In genomic region chr4:6716958-6717655, GRCh38 we compare ENCODE assay signal across 8 cellular contexts. TPM values are rescaled to one million over a fixed set of nuclear protein-coding genes. Genes with fewer than 3 reads are reported as not detected.
A peak's percentile ranks its signal among the peaks of the same experiment; 100 is the strongest.
DNase-seq lines count a peak whose midpoint lies in the region; TF ChIP-seq lines count a peak whose summit lies in the region.

No MANE protein-coding gene starts in this region.

- H3K9me3 Mint-ChIP-seq in activated naive CD8-positive, alpha-beta T cell treated with anti-CD3 and anti-CD28 coated beads for 36 hours = peaks cover 1% of the 10 kb centered on the region

- no peak for TF ChIP-seq POLR2A in thyroid gland (IDR thresholded peaks at IDR 0.05)

- H3K27me3 ChIP-seq in layer of hippocampus (ENCODE audit: control insufficient read depth, insufficient read depth, low read length) = no peaks in the 10 kb centered on the region
- H3K27me3 ChIP-seq in thyroid gland = no peaks in the 10 kb centered on the region

- no peaks in the 10 kb centered on the region for H3K9me3 ChIP-seq in thyroid gland

- TF ChIP-seq CTCF in thyroid gland (IDR thresholded peaks at IDR 0.05) (no peak), GM13977 (IDR thresholded peaks at IDR 0.05; ENCODE audit: extremely low read depth, insufficient read depth, missing control alignments) (no peak)

- peaks cover 25% of the 10 kb centered on the region for H3K4me1 Mint-ChIP-seq in activated naive CD8-positive, alpha-beta T cell treated with anti-CD3 and anti-CD28 coated beads for 36 hours

- intact Hi-C loops in thyroid gland (cut with DNase I) = loop anchor here (5.0 to 10.0 kb wide), 3 partner anchors 65 to 268 kb away; partner anchors contain the start of genes KIAA0232 and MRFAP1

- H3K36me3 Mint-ChIP-seq in activated naive CD8-positive, alpha-beta T cell treated with anti-CD3 and anti-CD28 coated beads for 36 hours = peaks cover 4% of the 10 kb centered on the region

- peak overlapping the region; percentile 92 for H3K4me3 Mint-ChIP-seq in activated naive CD8-positive, alpha-beta T cell treated with anti-CD3 and anti-CD28 coated beads for 36 hours

- peak overlapping the region; percentile 81 for H3K27ac ChIP-seq in layer of hippocampus (ENCODE audit: low read depth, low read length)
- H3K27ac ChIP-seq in thyroid gland = peak overlapping the region in 1 of 3 donors; percentile 80

- H3K4me1 ChIP-seq in thyroid gland = peaks cover 7 to 14% of the 10 kb centered on the region in 2 donors

- in situ Hi-C loops in GM13977 (cut with MboI; ENCODE audit: low pct_unique_long_range_greater_than_20kb, low sequenced_read_pairs, unreplicated experiment) = loop anchor here (10.0 kb wide), 1 partner anchor 358 kb away; no protein-coding TSS in a partner anchor

- H3K27me3 Mint-ChIP-seq in activated naive CD8-positive, alpha-beta T cell treated with anti-CD3 and anti-CD28 coated beads for 36 hours = no peaks in the 10 kb centered on the region

- DNase-seq in activated CD8-positive, alpha-beta memory T cell treated with anti-CD3 and anti-CD28 coated beads, Interleukin-2, amount 50 U/mL, for 48 hours = peak; percentile 53
- DNase-seq in activated CD8-positive, alpha-beta memory T cell treated with anti-CD3 and anti-CD28 coated beads for 24 hours = no peak
- DNase-seq in activated naive CD8-positive, alpha-beta T cell treated with anti-CD3 and anti-CD28 coated beads for 36 hours = no peak
- DNase-seq in thyroid gland = no peak
- no peak for DNase-seq in middle frontal gyrus (ENCODE audit: extremely low spot score, low spot score)
- no peak for DNase-seq in NCI-H345 (lab: John Stamatoyannopoulos, UW)
- no peak for DNase-seq in GM13977 (ENCODE audit: low spot score)

- peak overlapping the region; percentile 92 for H3K27ac Mint-ChIP-seq in activated naive CD8-positive, alpha-beta T cell treated with anti-CD3 and anti-CD28 coated beads for 36 hours

- 37 to 46% methylated on average over 7 of the region's 7 CpGs for WGBS in thyroid gland, 2 donors

- peak overlapping the region in 2 of 3 donors; percentile 67 to 68 for H3K4me3 ChIP-seq in thyroid gland (replicated peaks in 1 of 3)

- H3K36me3 ChIP-seq in thyroid gland = no peaks in the 10 kb centered on the region

RNA-seq across cellular contexts. Expression of gene BLOC1S4, which starts 1.1 kb away (rescaled TPM):
- 10 to 100 TPM; 19.4 to 21.0 TPM for total RNA-seq in activated naive CD8-positive, alpha-beta T cell treated with anti-CD3 and anti-CD28 coated beads for 36 hours
- 10 to 100 TPM; 11.7 to 31.3 (median 22.1) TPM for total RNA-seq in thyroid gland

RNA-seq across cellular contexts. Expression of gene MRFAP1L1, which starts 7.4 kb away (rescaled TPM):
- total RNA-seq in activated naive CD8-positive, alpha-beta T cell treated with anti-CD3 and anti-CD28 coated beads for 36 hours = 10 to 100 TPM; 41.4 to 42.5 TPM
- total RNA-seq in thyroid gland = 10 to 100 TPM; 70.5 to 93.9 (median 76.2) TPM

RNA-seq across cellular contexts. Expression of gene S100P, which starts 23.4 kb away (rescaled TPM):
- total RNA-seq in activated naive CD8-positive, alpha-beta T cell treated with anti-CD3 and anti-CD28 coated beads for 36 hours = 1 to 10 TPM in 1 of 2 experiments, under 1 TPM in 1; 0.37 to 2.5 TPM
- total RNA-seq in thyroid gland = under 1 TPM in 1 of 4 donors, not detected in 3; 0.56 TPM
